Comparison of ENCODE assay signal across 22 cellular contexts in the genomic region with DNA sequence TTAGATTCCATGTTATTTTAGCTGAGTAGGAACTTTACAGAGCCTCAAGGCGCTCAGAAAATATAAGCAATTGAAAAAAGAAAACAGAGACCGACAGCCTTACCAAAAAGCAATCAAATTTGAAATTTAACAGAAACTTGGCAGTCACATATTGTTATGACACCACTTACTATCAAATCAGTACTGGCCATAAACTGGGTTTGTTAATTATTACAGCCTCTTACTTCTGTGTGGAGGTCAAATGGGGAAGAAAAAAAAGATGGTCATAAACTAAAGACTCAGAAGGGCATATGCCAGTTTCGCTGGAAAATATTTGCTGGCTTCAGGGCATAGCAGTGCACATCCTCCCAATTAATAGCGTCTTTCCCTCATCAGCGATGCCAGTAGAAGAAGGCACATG.
"Had no signal": no experiment of that assay in that cellular context is flagged by ENCODE, and none has a peak within 500 bp of the region (broad histone marks: within the 10 kb centered on the region; RNA-seq: fewer than 3 reads in every experiment).

No MANE protein-coding gene starts in this region.

- H3K9me3 ChIP-seq: SJSA1 had no signal

- DNase-seq: activated CD4-positive, alpha-beta T cell treated with anti-CD3 and anti-CD28 coated beads for 36 hours; activated CD4-positive, alpha-beta T cell treated with anti-CD3 and anti-CD28 coated beads, Interleukin-2, amount 50 U/mL, for 1 hour; activated CD8-positive, alpha-beta memory T cell treated with anti-CD3 and anti-CD28 coated beads, Interleukin-2, amount 50 U/mL, for 4 hours; activated CD8-positive, alpha-beta T cell treated with anti-CD3 and anti-CD28 coated beads for 36 hours; activated gamma-delta T cell treated with Interleukin-2 at 50 U/mL for 16 hours; activated naive CD4-positive, alpha-beta T cell treated with anti-CD3 and anti-CD28 coated beads, Interleukin-2, amount 10 ng/mL, durations not matched to agents 7 days and 5 days; activated naive CD8-positive, alpha-beta T cell treated with anti-CD3 and anti-CD28 coated beads for 36 hours; activated T-cell treated with anti-CD3 and anti-CD28 coated beads, Interleukin-2, amount 50 U/mL, for 72 hours; Karpas-422; MM.1S; NCI-H1105; NCI-H1436; NCI-H187; NCI-H2081; NCI-H446; NCI-H524; PC-3; SHP77; T-cell; WERI-Rb-1 had no signal

- H3K27ac ChIP-seq: SJSA1, WERI-Rb-1 had no signal

- H3K4me1 ChIP-seq: SJSA1 had no signal

- FAIRE-seq: RCC 7860 had no signal

- H3K27me3 ChIP-seq: SJSA1 had no signal

- H3K4me3 ChIP-seq: SJSA1 had no signal

- ATAC-seq: activated CD4-positive, alpha-beta T cell treated with anti-CD3 and anti-CD28 coated beads for 36 hours; activated CD8-positive, alpha-beta T cell treated with anti-CD3 and anti-CD28 coated beads for 36 hours; activated T-cell treated with anti-CD3 and anti-CD28 coated beads, Interleukin-2, amount 50 U/mL, for 72 hours; PC-3; T-cell had no signal

- H3K36me3 ChIP-seq: SJSA1, WERI-Rb-1 had no signal
